Comparison of ENCODE assay signal across 13 cellular contexts in genomic region chr11:64263021-64263946, GRCh38. TPM values are rescaled to one million over a fixed set of nuclear protein-coding genes. Genes with fewer than 3 reads are reported as not detected.
DNase-seq lines count a peak whose midpoint lies in the region; ATAC-seq, FAIRE-seq and TF ChIP-seq lines count a peak whose summit lies in the region.
"Had no signal": no experiment of that assay in that cellular context is flagged by ENCODE, and none has a peak within 500 bp of the region (broad histone marks: within the 10 kb centered on the region; RNA-seq: fewer than 3 reads in every experiment).

No MANE protein-coding gene starts in this region.

- no peak overlapping the region for H2AFZ ChIP-seq in GM23248

- peaks cover 9% of the 10 kb centered on the region for H3K4me1 ChIP-seq in GM23248 (ENCODE audit: insufficient read depth)
- H3K4me1 ChIP-seq: SJCRH30 had no signal

- H3K27me3 ChIP-seq in GM23248 (replicated peaks; ENCODE audit: insufficient read depth): no peaks in the 10 kb centered on the region
- H3K27me3 ChIP-seq: SJCRH30 had no signal

- peaks cover 42% of the 10 kb centered on the region for H3K36me3 Mint-ChIP-seq in WTC11

- peak; percentile 39 for DNase-seq in GM23248
- no peak for DNase-seq in WTC11 (ENCODE audit: low spot score)
- peak; percentile 76 to 92 for DNase-seq in lung microvascular endothelial cell (ENCODE audit: low read depth in 2 of 2)
- DNase-seq in nucleus accumbens (lab: John Stamatoyannopoulos, UW): no peak
- DNase-seq in GM19239 (ENCODE audit: insufficient read length, low spot score): no peak
- DNase-seq: activated effector memory CD4-positive, alpha-beta T cell treated with anti-CD3 and anti-CD28 coated beads, Interleukin-2, amount 50 U/mL, for 16 hours; Karpas-422; NCI-H446 had no signal

- H4K20me1 ChIP-seq in GM23248 (ENCODE audit: insufficient read depth): no peaks in the 10 kb centered on the region

- peak overlapping the region; percentile 97 for H3K27ac Mint-ChIP-seq in WTC11

- 77 to 82% methylated on average over 24 to 29 of the region's 29 CpGs for WGBS in GM23248 (ENCODE audit: low coverage in 1 of 2, low lambda C conversion rate in 2 of 2, missing lambda C conversion rate in 2 of 2), 2 experiments

- ATAC-seq in WTC11 (peak; percentile 53), HG03520 (IDR thresholded peaks at IDR 0.05; ENCODE audit: unreplicated experiment) (no peak)

- H3K9me2 ChIP-seq in GM23248 (ENCODE audit: insufficient read depth): no peaks in the 10 kb centered on the region

- H3K27ac ChIP-seq in GM23248: no peak overlapping the region
- H3K27ac ChIP-seq: coronary artery, SJCRH30 had no signal

- no peak overlapping the region for H3K4me3 Mint-ChIP-seq in WTC11
- H3K4me3 Mint-ChIP-seq: CD14-positive monocyte had no signal

- H3K9ac ChIP-seq in GM23248: no peak overlapping the region

- H3K4me2 ChIP-seq in GM23248 (ENCODE audit: unreplicated experiment): no peak overlapping the region

- H3K4me3 ChIP-seq in GM23248: no peak overlapping the region
- H3K4me3 ChIP-seq: coronary artery, HAP-1, SJCRH30 had no signal

- peaks cover 7% of the 10 kb centered on the region; the same call in 1 of the 2 replicates for H3F3A ChIP-seq in GM23248 (ENCODE audit: insufficient read depth)

- FAIRE-seq in GM19239 (lab: Jason Lieb, UNC): no peak

- no peaks in the 10 kb centered on the region for H3K9me3 ChIP-seq in GM23248 (ENCODE audit: low read depth)
- H3K9me3 ChIP-seq: HAP-1, SJCRH30 had no signal

- H3K4me1 Mint-ChIP-seq in WTC11: peaks cover 3% of the 10 kb centered on the region; the same call in 1 of the 2 replicates

- POLR2A ChIA-PET in WTC11 (lab: Charles Lee): interaction anchor here (1.0 to 1.4 kb wide), 2 partner anchors 17 to 22 kb away, joined by 3 to 4 read pairs; no protein-coding TSS in a partner anchor

- TF ChIP-seq CTCF in WTC11 (IDR thresholded peaks at IDR 0.05): no peak

- peaks cover 7% of the 10 kb centered on the region; the same call in 1 of the 2 replicates for H3K36me3 ChIP-seq in GM23248 (ENCODE audit: low read depth)

- in situ Hi-C loops in GM23248 (cut with MboI): no loop called here

- H3K79me2 ChIP-seq in GM23248 (ENCODE audit: insufficient read depth): no peaks in the 10 kb centered on the region

- H3K27me3 Mint-ChIP-seq in WTC11 (ENCODE audit: low read depth): no peaks in the 10 kb centered on the region

- no peaks in the 10 kb centered on the region for H3K9me3 Mint-ChIP-seq in WTC11

- CTCF ChIA-PET in WTC11 (lab: Charles Lee): interaction anchor here (0.5 to 4.5 kb wide), 8 partner anchors 13 to 263 kb away, joined by 3 to 65 read pairs (median 6); partner anchors contain the start of gene PLCB3

TF ChIP-seq in WTC11, 78 proteins besides CTCF, POLR2A, EP300 and RAD21:
- TF ChIP-seq GABPB1 (CRISPR knock-in tag; IDR thresholded peaks at IDR 0.05): no peak
- TF ChIP-seq ATF3 (CRISPR knock-in tag; conservative IDR thresholded peaks at IDR 0.05): no peak
- no peak for TF ChIP-seq FOXK1 (CRISPR knock-in tag; IDR thresholded peaks at IDR 0.05)
- TF ChIP-seq SMAD4 (CRISPR knock-in tag; IDR thresholded peaks at IDR 0.05): no peak
- TF ChIP-seq ZNF416 (CRISPR knock-in tag; IDR thresholded peaks at IDR 0.05): no peak
- TF ChIP-seq TEAD1 (CRISPR knock-in tag; IDR thresholded peaks at IDR 0.05): no peak
- no peak for TF ChIP-seq ZSCAN18 (CRISPR knock-in tag; IDR thresholded peaks at IDR 0.05)

RNA-seq across cellular contexts. Expression of gene PLCB3, which starts 12.0 kb away (rescaled TPM):
- 32.7 and 41.7 TPM in 2 replicates for total RNA-seq in GM23248 (2014; rRNA removed; shearing (Covaris generic))
- polyA plus RNA-seq in GM23248 (2016; fragmentation: Nextera tagmentation; extraction: Ambion mirVana): 6.5 and 7.5 TPM in 2 replicates
- total RNA-seq in WTC11 (2021) (80.0 to 97.4 TPM (median 82.2 TPM) in 3 replicates), lung microvascular endothelial cell (14.3 and 14.4 TPM in 2 replicates)

RNA-seq across cellular contexts. Expression of gene PPP1R14B, which starts 16.5 kb away (rescaled TPM):
- 231 and 239 TPM in 2 replicates for total RNA-seq in GM23248 (2014; rRNA removed; shearing (Covaris generic))
- 115 and 150 TPM in 2 replicates for polyA plus RNA-seq in GM23248 (2016; fragmentation: Nextera tagmentation; extraction: Ambion mirVana)
- total RNA-seq in WTC11 (2021) (435 to 471 TPM (median 458 TPM) in 3 replicates), lung microvascular endothelial cell (153 and 159 TPM in 2 replicates)

RNA-seq across cellular contexts. Expression of gene BAD, which starts 21.2 kb away (rescaled TPM):
- total RNA-seq in GM23248 (2014; rRNA removed; shearing (Covaris generic)): 94.8 and 170 TPM in 2 replicates
- polyA plus RNA-seq in GM23248 (2016; fragmentation: Nextera tagmentation; extraction: Ambion mirVana): 146 and 159 TPM in 2 replicates
- total RNA-seq in WTC11 (2021): 30.5 to 34.7 TPM (median 31.3 TPM) in 3 replicates
- total RNA-seq in lung microvascular endothelial cell: 54.3 and 65.9 TPM in 2 replicates

RNA-seq across cellular contexts. Expression of gene GPR137, which starts 22.4 kb away (rescaled TPM):
- 20.9 and 37.6 TPM in 2 replicates for total RNA-seq in GM23248 (2014; rRNA removed; shearing (Covaris generic))
- 35.7 and 37.0 TPM in 2 replicates for polyA plus RNA-seq in GM23248 (2016; fragmentation: Nextera tagmentation; extraction: Ambion mirVana)
- total RNA-seq in WTC11 (2021) (51.1 to 53.8 TPM (median 51.8 TPM) in 3 replicates), lung microvascular endothelial cell (5.2 and 9.7 TPM in 2 replicates)

RNA-seq across cellular contexts. Expression of gene FKBP2, which starts 22.4 kb away (rescaled TPM):
- 40.7 and 54.4 TPM in 2 replicates for total RNA-seq in GM23248 (2014; rRNA removed; shearing (Covaris generic))
- polyA plus RNA-seq in GM23248 (2016; fragmentation: Nextera tagmentation; extraction: Ambion mirVana): 185 and 188 TPM in 2 replicates
- total RNA-seq in WTC11 (2021) (57.2 to 65.9 TPM (median 61.7 TPM) in 3 replicates), lung microvascular endothelial cell (39.2 and 75.4 TPM in 2 replicates)

Comparison
In these comparisons a context has a peak if more than half of its experiments do, and no peak if none do; other contexts are left out.
1. DNase-seq: peak in GM23248 (single experiment) and lung microvascular endothelial cell (2 of 2); none in WTC11 (single experiment), nucleus accumbens (0 of 56) and GM19239 (single experiment).